In genomic region chr22:23272834-23273233, GRCh38 we compare ENCODE assay signal across 27 cellular contexts.
"Had no signal": no experiment of that assay in that cellular context is flagged by ENCODE, and none has a peak within 500 bp of the region (broad histone marks: within the 10 kb centered on the region; RNA-seq: fewer than 3 reads in every experiment).

No MANE protein-coding gene starts in this region.

- H3K9me3 ChIP-seq: gastrocnemius medialis, left lung, mucosa of descending colon, prostate gland, right atrium auricular region, stomach, thyroid gland had no signal

- H3K4me3 Mint-ChIP-seq: mesothelial cell of epicardium; natural killer cell treated with Interleukin-12 subunit alpha and Interleukin-12 subunit beta and Interleukin-15 and Interleukin-18, amount 100 ng/mL, for 72 hours; neural crest cell had no signal

- H3K4me1 Mint-ChIP-seq: mesothelial cell of epicardium had no signal

- DNase-seq: dorsolateral prefrontal cortex; effector CD4-positive, alpha-beta T cell; foreskin fibroblast; gastrocnemius medialis; head of caudate nucleus; left lung; mesenchymal stem cell; mucosa of descending colon; naive B cell; stimulated activated CD4-positive, alpha-beta T cell treated with anti-CD3 and anti-CD28 coated beads, Interleukin-12 subunit alpha, Interleukin-12 subunit beta, amount 100 ng/mL, for 4 hours; stimulated activated CD4-positive, alpha-beta T cell treated with anti-CD3 and anti-CD28 coated beads, Interleukin-1b, Interleukin-23, amount 100 ng/mL, for 48 hours; stimulated activated CD4-positive, alpha-beta T cell treated with anti-CD3 and anti-CD28 coated beads, Interleukin-4, amount 100 ng/mL, for 1 hour; stimulated activated CD8-positive, alpha-beta memory T cell treated with anti-CD3 and anti-CD28 coated beads, Interleukin-4, amount 100 ng/mL, for 48 hours; stimulated activated naive CD4-positive, alpha-beta T cell treated with Interleukin-2 at 50 U/mL for 16 hours; stomach; trophoblast cell had no signal

- H3K9me3 Mint-ChIP-seq: mesothelial cell of epicardium; naive B cell; natural killer cell treated with Interleukin-12 subunit alpha and Interleukin-12 subunit beta and Interleukin-15 and Interleukin-18, amount 100 ng/mL, for 72 hours; neural crest cell had no signal

- H3K27ac Mint-ChIP-seq: mesothelial cell of epicardium had no signal

- H2AFZ ChIP-seq: parathyroid adenoma had no signal

- H3K4me1 ChIP-seq: gastrocnemius medialis, parathyroid adenoma, prostate gland, right atrium auricular region had no signal

- H3K27ac ChIP-seq: epithelial cell of prostate, gastrocnemius medialis, left lung, parathyroid adenoma, prostate gland, right atrium auricular region, stomach, thyroid gland had no signal

- H3K4me2 ChIP-seq: smooth muscle cell had no signal

- H3K27me3 Mint-ChIP-seq: naive B cell; natural killer cell treated with Interleukin-12 subunit alpha and Interleukin-12 subunit beta and Interleukin-15 and Interleukin-18, amount 100 ng/mL, for 72 hours had no signal

- H3K9ac ChIP-seq: parathyroid adenoma had no signal

- H3K4me3 ChIP-seq: dorsolateral prefrontal cortex, gastrocnemius medialis, left lung, mucosa of descending colon, prostate gland, right atrium auricular region, smooth muscle cell, stomach, thyroid gland had no signal

- H3K36me3 Mint-ChIP-seq: natural killer cell treated with Interleukin-12 subunit alpha and Interleukin-12 subunit beta and Interleukin-15 and Interleukin-18, amount 100 ng/mL, for 72 hours had no signal

- H3K27me3 ChIP-seq: dorsolateral prefrontal cortex, gastrocnemius medialis, left lung, right atrium auricular region, stomach, thyroid gland had no signal

- ATAC-seq: esophagus mucosa; gastrocnemius medialis; left lung; mucosa of descending colon; natural killer cell treated with Interleukin-12 subunit alpha and Interleukin-12 subunit beta and Interleukin-15 and Interleukin-18, amount 100 ng/mL, for 72 hours; sciatic nerve had no signal
